1 cellular context compared by ENCODE assay signal in genomic region chr19:30664358-30665058, GRCh38.
TF ChIP-seq lines count a peak whose summit lies in the region.

No MANE protein-coding gene starts in this region.

TF ChIP-seq in GM23338, 12 proteins besides CTCF, POLR2A, EP300 and RAD21 (continued from another document):
- TF ChIP-seq REST (IDR thresholded peaks at IDR 0.05; ENCODE audit: unreplicated experiment) (no peak), ZNF331 (CRISPR knock-in tag; IDR thresholded peaks at IDR 0.05; ENCODE audit: low read depth) (no peak)
TF ChIP-seq in GM23338: peak in this region for 0.
